ENCODE assay signal across 14 cellular contexts in the genomic region with DNA sequence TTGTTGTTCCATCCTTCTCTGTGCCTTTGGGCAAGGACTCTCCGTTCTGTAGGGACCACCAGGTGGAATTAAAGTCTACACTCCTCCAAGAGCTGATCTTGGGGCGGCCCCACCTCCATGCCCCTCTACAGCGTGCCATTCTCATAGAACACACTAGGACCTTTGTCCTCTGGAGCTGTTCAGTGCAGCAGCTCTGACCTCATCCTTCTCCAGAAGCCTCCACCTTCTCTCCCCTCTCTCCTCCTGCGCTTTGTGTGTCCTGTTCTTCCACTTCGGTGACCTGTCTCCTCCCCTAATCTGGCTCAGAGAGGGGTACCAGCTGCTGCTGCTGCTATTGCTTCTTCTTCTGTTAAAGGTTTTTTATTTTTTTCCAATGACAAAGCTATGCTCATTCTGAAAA. TPM values are rescaled to one million over a fixed set of nuclear protein-coding genes. Genes with fewer than 3 reads are reported as not detected.
DNase-seq lines count a peak whose midpoint lies in the region; TF ChIP-seq lines count a peak whose summit lies in the region.
"Had no signal": no experiment of that assay in that cellular context is flagged by ENCODE, and none has a peak within 500 bp of the region (broad histone marks: within the 10 kb centered on the region; RNA-seq: fewer than 3 reads in every experiment).

No MANE protein-coding gene starts in this region.

- H3K4me1 ChIP-seq in endodermal cell (ENCODE audit: control insufficient read depth, insufficient read depth, low read length): no peaks in the 10 kb centered on the region

- H3K27me3 ChIP-seq in endodermal cell (ENCODE audit: control insufficient read depth, insufficient read depth, low read length, poor library complexity, severe bottlenecking): no peaks in the 10 kb centered on the region
- H3K27me3 ChIP-seq: body of pancreas, neutrophil had no signal

- no peak for DNase-seq in activated T-cell treated with anti-CD3 and anti-CD28 coated beads, Interleukin-2, amount 50 U/mL, for 24 hours
- no peak for DNase-seq in activated T-cell treated with anti-CD3 and anti-CD28 coated beads, Interleukin-2, amount 50 U/mL, for 1 hour
- DNase-seq in NCI-H2227 (lab: John Stamatoyannopoulos, UW; ENCODE audit: unreplicated experiment) (peak; percentile 19), endodermal cell (peak; percentile 65), retina (peak; percentile 83), foreskin fibroblast (no peak), glomerular visceral epithelial cell (ENCODE audit: extremely low spot score) (no peak), GM19240 (ENCODE audit: insufficient read length, low spot score) (no peak)
- DNase-seq: body of pancreas; GF-D8; KG1; NCI-H774; stimulated activated naive CD8-positive, alpha-beta T cell treated with anti-CD3 and anti-CD28 coated beads, Interleukin-15, amount 100 ng/mL, for 72 hours had no signal

- no peaks in the 10 kb centered on the region for H3K9me3 Mint-ChIP-seq in activated T-cell treated with anti-CD3 and anti-CD28 coated beads, Interleukin-2, amount 50 U/mL, for 24 hours
- H3K9me3 Mint-ChIP-seq in endodermal cell: peaks cover 5% of the 10 kb centered on the region
- H3K9me3 Mint-ChIP-seq: stimulated activated naive CD8-positive, alpha-beta T cell treated with anti-CD3 and anti-CD28 coated beads, Interleukin-15, amount 100 ng/mL, for 72 hours had no signal

- H3K4me3 ChIP-seq in endodermal cell (ENCODE audit: low read length) (peak overlapping the region; percentile 85), foreskin fibroblast (ENCODE audit: low read depth in 1 of 2, low read length in 2 of 2) (no peak overlapping the region)
- H3K4me3 ChIP-seq: body of pancreas had no signal

- WGBS in endodermal cell (ENCODE audit: insufficient coverage in 1 of 2, insufficient read length in 1 of 2), 2 experiments: 10 to 16% methylated on average over 2 to 5 of the region's 5 CpGs

- H3K36me3 ChIP-seq in endodermal cell (ENCODE audit: control insufficient read depth, insufficient read depth, low read length): no peaks in the 10 kb centered on the region
- H3K36me3 ChIP-seq: neutrophil had no signal

- no peak overlapping the region for H3K27ac Mint-ChIP-seq in activated T-cell treated with anti-CD3 and anti-CD28 coated beads, Interleukin-2, amount 50 U/mL, for 24 hours
- H3K27ac Mint-ChIP-seq in endodermal cell: no peak overlapping the region
- H3K27ac Mint-ChIP-seq: stimulated activated naive CD8-positive, alpha-beta T cell treated with anti-CD3 and anti-CD28 coated beads, Interleukin-15, amount 100 ng/mL, for 72 hours had no signal

- H3K27ac ChIP-seq in endodermal cell (ENCODE audit: low read depth, low read length): no peak overlapping the region
- H3K27ac ChIP-seq: body of pancreas had no signal

- no peak for TF ChIP-seq CTCF in endodermal cell (conservative IDR thresholded peaks at IDR 0.05)
- no peak for TF ChIP-seq CTCF in foreskin fibroblast (IDR thresholded peaks at IDR 0.05; ENCODE audit: low read depth, low read length)

- peak overlapping the region; percentile 87 for H3K4me3 Mint-ChIP-seq in activated T-cell treated with anti-CD3 and anti-CD28 coated beads, Interleukin-2, amount 50 U/mL, for 24 hours
- H3K4me3 Mint-ChIP-seq in endodermal cell: peak overlapping the region; percentile 78

- H3K9me3 ChIP-seq in endodermal cell (ENCODE audit: control insufficient read depth, low read length): peaks cover 7% of the 10 kb centered on the region
- H3K9me3 ChIP-seq: body of pancreas, neutrophil had no signal

- H3K9ac ChIP-seq in endodermal cell (ENCODE audit: extremely low read depth, low read length, poor library complexity, severe bottlenecking): no peak overlapping the region

- peaks cover 27% of the 10 kb centered on the region for H3K36me3 Mint-ChIP-seq in activated T-cell treated with anti-CD3 and anti-CD28 coated beads, Interleukin-2, amount 50 U/mL, for 24 hours (ENCODE audit: low read depth)
- peaks cover 2% of the 10 kb centered on the region for H3K36me3 Mint-ChIP-seq in endodermal cell (ENCODE audit: low read depth)

- H3K4me1 Mint-ChIP-seq in activated T-cell treated with anti-CD3 and anti-CD28 coated beads, Interleukin-2, amount 50 U/mL, for 24 hours (ENCODE audit: low read depth): peaks cover 34% of the 10 kb centered on the region
- H3K4me1 Mint-ChIP-seq in endodermal cell: peaks cover 36% of the 10 kb centered on the region

- H3K27me3 Mint-ChIP-seq in activated T-cell treated with anti-CD3 and anti-CD28 coated beads, Interleukin-2, amount 50 U/mL, for 24 hours: no peaks in the 10 kb centered on the region
- peaks cover 41% of the 10 kb centered on the region for H3K27me3 Mint-ChIP-seq in endodermal cell (ENCODE audit: insufficient read depth)

RNA-seq across cellular contexts. Expression of a gene that starts 1.8 kb away (rescaled TPM):
- total RNA-seq in endodermal cell: 100 to 1,000 TPM; 256 to 288 TPM
- 253 TPM for polyA plus RNA-seq in endodermal cell (2013, experiment 1 of 2)
- 265 TPM for polyA plus RNA-seq in endodermal cell (2013, experiment 2 of 2)

RNA-seq across cellular contexts. Expression of a gene that starts 46.3 kb away (rescaled TPM):
- not detected for total RNA-seq in endodermal cell
- not detected for polyA plus RNA-seq in endodermal cell (2013, experiment 1 of 2)
- not detected for polyA plus RNA-seq in endodermal cell (2013, experiment 2 of 2)

RNA-seq across cellular contexts. Expression of a gene that starts 51.3 kb away (rescaled TPM):
- not detected for total RNA-seq in endodermal cell
- not detected for polyA plus RNA-seq in endodermal cell (2013, experiment 1 of 2)
- polyA plus RNA-seq in endodermal cell (2013, experiment 2 of 2): not detected
- total RNA-seq: body of pancreas had no signal

Comparison
In these comparisons a context has a peak if more than half of its experiments do, and no peak if none do; other contexts are left out.
1. DNase-seq: peak in NCI-H2227 (single experiment), endodermal cell (single experiment) and retina (single experiment); none in activated T-cell treated with anti-CD3 and anti-CD28 coated beads, Interleukin-2, amount 50 U/mL, for 24 hours (single experiment), activated T-cell treated with anti-CD3 and anti-CD28 coated beads, Interleukin-2, amount 50 U/mL, for 1 hour (single experiment), foreskin fibroblast (0 of 2), glomerular visceral epithelial cell (single experiment) and GM19240 (single experiment).